In genomic region chr3:49900491-49901153, GRCh38 we compare ENCODE assay signal across 1 cellular context.
TF ChIP-seq lines count a peak whose summit lies in the region.

No MANE protein-coding gene starts in this region.

TF ChIP-seq in HCT116, 20 proteins besides CTCF, POLR2A, EP300 and RAD21:
- no peak for TF ChIP-seq EZH2 (IDR thresholded peaks at IDR 0.05)
- TF ChIP-seq ELF1 (IDR thresholded peaks at IDR 0.05; ENCODE audit: borderline replicate concordance, low read depth) = no peak
- TF ChIP-seq, protein P1, sequence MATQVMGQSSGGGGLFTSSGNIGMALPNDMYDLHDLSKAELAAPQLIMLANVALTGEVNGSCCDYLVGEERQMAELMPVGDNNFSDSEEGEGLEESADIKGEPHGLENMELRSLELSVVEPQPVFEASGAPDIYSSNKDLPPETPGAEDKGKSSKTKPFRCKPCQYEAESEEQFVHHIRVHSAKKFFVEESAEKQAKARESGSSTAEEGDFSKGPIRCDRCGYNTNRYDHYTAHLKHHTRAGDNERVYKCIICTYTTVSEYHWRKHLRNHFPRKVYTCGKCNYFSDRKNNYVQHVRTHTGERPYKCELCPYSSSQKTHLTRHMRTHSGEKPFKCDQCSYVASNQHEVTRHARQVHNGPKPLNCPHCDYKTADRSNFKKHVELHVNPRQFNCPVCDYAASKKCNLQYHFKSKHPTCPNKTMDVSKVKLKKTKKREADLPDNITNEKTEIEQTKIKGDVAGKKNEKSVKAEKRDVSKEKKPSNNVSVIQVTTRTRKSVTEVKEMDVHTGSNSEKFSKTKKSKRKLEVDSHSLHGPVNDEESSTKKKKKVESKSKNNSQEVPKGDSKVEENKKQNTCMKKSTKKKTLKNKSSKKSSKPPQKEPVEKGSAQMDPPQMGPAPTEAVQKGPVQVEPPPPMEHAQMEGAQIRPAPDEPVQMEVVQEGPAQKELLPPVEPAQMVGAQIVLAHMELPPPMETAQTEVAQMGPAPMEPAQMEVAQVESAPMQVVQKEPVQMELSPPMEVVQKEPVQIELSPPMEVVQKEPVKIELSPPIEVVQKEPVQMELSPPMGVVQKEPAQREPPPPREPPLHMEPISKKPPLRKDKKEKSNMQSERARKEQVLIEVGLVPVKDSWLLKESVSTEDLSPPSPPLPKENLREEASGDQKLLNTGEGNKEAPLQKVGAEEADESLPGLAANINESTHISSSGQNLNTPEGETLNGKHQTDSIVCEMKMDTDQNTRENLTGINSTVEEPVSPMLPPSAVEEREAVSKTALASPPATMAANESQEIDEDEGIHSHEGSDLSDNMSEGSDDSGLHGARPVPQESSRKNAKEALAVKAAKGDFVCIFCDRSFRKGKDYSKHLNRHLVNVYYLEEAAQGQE (IDR thresholded peaks at IDR 0.05; ENCODE audit: low read depth) = no peak
- TF ChIP-seq JUND (IDR thresholded peaks at IDR 0.05) = no peak
- peak; percentile 30; the same call in 1 of the 2 replicates for TF ChIP-seq ZFX (IDR thresholded peaks at IDR 0.05)
- no peak for TF ChIP-seq FOSL1 (IDR thresholded peaks at IDR 0.05; ENCODE audit: low read depth)
- TF ChIP-seq, protein P2, sequence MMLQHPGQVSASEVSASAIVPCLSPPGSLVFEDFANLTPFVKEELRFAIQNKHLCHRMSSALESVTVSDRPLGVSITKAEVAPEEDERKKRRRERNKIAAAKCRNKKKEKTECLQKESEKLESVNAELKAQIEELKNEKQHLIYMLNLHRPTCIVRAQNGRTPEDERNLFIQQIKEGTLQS (IDR thresholded peaks at IDR 0.05) = no peak
- no peak for TF ChIP-seq SP1 (IDR thresholded peaks at IDR 0.05; ENCODE audit: low read depth)
- peak; percentile 53; the same call in 1 of the 2 replicates for TF ChIP-seq POLR2AphosphoS5 (IDR thresholded peaks at IDR 0.05; ENCODE audit: low read depth, low read length)
- TF ChIP-seq SRF (IDR thresholded peaks at IDR 0.05; ENCODE audit: low read depth) = no peak
- TF ChIP-seq YY1 (IDR thresholded peaks at IDR 0.05; ENCODE audit: extremely low read depth, insufficient replicate concordance, low read depth, low read length) = no peak
- no peak for TF ChIP-seq ZNF274 (IDR thresholded peaks at IDR 0.05; ENCODE audit: low read depth, low read length)
- no peak for TF ChIP-seq CBX3 (IDR thresholded peaks at IDR 0.05; ENCODE audit: low read depth)
- no peak for TF ChIP-seq MAX (IDR thresholded peaks at IDR 0.05)
- no peak for TF ChIP-seq SIN3A (IDR thresholded peaks at IDR 0.05; ENCODE audit: low read depth)
